ENCODE assay signal across 17 cellular contexts in the genomic region with DNA sequence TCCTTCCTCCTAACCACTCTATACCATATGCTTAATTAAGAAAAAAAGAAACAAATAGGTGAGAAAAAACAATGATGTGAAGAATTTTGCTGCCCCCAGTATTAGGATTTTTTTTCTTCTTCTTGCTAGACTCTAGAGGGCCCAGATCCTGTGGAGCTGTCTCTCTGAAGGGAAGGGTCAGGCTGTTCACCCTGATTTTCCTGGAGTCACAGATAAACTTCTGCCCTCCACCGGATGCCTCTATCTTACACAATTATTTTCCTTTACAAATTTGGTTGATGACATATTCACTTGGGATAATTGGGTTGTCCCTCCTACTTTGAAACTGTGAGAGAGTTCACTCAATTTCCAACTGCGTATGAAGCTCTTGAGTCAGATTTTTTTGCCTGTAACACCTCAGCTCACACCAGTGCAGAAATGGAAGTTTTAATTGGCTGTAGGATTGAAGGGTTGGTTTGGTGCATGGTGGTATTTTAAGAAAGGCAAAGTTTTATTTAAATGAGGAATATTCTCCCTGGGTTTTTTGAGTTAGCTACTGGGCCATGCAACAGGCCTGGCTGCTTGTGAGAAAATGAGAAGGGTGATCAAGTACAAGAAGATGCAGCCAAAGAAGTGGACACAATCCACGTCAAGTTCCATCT.
"Had no signal": no experiment of that assay in that cellular context is flagged by ENCODE, and none has a peak within 500 bp of the region (broad histone marks: within the 10 kb centered on the region; RNA-seq: fewer than 3 reads in every experiment).

No MANE protein-coding gene starts in this region.

- H3K27ac ChIP-seq: epithelial cell of prostate, esophagus muscularis mucosa, lower lobe of right lung, tibial artery, upper lobe of right lung had no signal

- H3K9me3 ChIP-seq: lower lobe of right lung had no signal

- ATAC-seq: left colon; lower lobe of right lung; natural killer cell; stimulated activated effector memory CD8-positive, alpha-beta T cell treated with anti-CD3 and anti-CD28 coated beads, Interleukin-12 subunit alpha, Interleukin-12 subunit beta, amount 100 ng/mL, for 72 hours; stimulated activated naive CD8-positive, alpha-beta T cell treated with anti-CD3 and anti-CD28 coated beads, Interleukin-15, Interleukin-2, amounts not matched to agents 100 U/mL and 50 U/mL, for 24 hours; upper lobe of right lung had no signal

- H3K4me3 ChIP-seq: esophagus muscularis mucosa, lower lobe of right lung, smooth muscle cell, tibial artery, upper lobe of right lung had no signal

- H3K4me1 ChIP-seq: esophagus muscularis mucosa, lower lobe of right lung, tibial artery, upper lobe of right lung had no signal

- H3K4me2 ChIP-seq: smooth muscle cell had no signal

- H3K36me3 ChIP-seq: esophagus muscularis mucosa, lower lobe of right lung, tibial artery, upper lobe of right lung had no signal

- DNase-seq: effector memory CD4-positive, alpha-beta T cell; foreskin fibroblast; immature natural killer cell; left colon; lower lobe of right lung; natural killer cell; posterior cingulate gyrus; stimulated activated CD4-positive, alpha-beta T cell treated with anti-CD3 and anti-CD28 coated beads, Interleukin-2, amount 100 ng/mL, for 48 hours; stimulated activated naive CD8-positive, alpha-beta T cell treated with anti-CD3 and anti-CD28 coated beads, Interleukin-15, Interleukin-2, amounts not matched to agents 100 U/mL and 50 U/mL, for 24 hours; tibial artery; upper lobe of right lung had no signal

- FAIRE-seq: endometrium, keratinocyte had no signal

- H3K27me3 ChIP-seq: esophagus muscularis mucosa, tibial artery, upper lobe of right lung had no signal
